ENCODE assay signal across 15 cellular contexts in the genomic region with DNA sequence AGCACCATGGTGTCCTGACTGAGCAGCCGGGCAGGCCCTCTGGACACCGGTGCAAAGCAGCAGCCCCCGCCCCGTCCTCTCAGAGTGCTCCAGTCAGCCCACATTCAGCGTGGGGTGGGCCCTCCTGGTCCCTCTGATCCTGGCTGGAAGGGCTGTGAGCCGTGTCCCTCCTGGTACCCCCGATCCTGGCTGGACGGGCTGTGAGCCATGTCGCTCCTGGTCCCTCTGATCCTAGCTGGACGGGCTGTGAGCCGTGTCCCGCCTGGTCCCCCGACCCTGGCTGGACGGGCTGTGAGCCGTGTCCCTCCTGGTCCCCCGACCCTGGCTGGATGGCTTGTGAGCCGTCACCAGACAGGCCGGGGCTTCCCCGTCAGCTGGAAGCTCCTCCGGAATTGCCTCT. TPM values are rescaled to one million over a fixed set of nuclear protein-coding genes. Genes with fewer than 3 reads are reported as not detected.
DNase-seq lines count a peak whose midpoint lies in the region; ATAC-seq and TF ChIP-seq lines count a peak whose summit lies in the region.
"Had no signal": no experiment of that assay in that cellular context is flagged by ENCODE, and none has a peak within 500 bp of the region (broad histone marks: within the 10 kb centered on the region; RNA-seq: fewer than 3 reads in every experiment).

No MANE protein-coding gene starts in this region.

- CTCF ChIA-PET in OCI-LY7 (lab: Charles Lee; ENCODE audit: unreplicated experiment), result no interaction called here

- H3K4me1 ChIP-seq in BLaER1 treated with 17β-estradiol and CSF1 and Interleukin-3, amounts not matched to agents 10 nM and 100 nM, result peaks cover 33 to 61% (median 59%) of the 10 kb centered on the region in 10 experiments
- peaks cover 61% of the 10 kb centered on the region for H3K4me1 ChIP-seq in OCI-LY7 (ENCODE audit: insufficient read depth, low read length, poor library complexity, severe bottlenecking)
- peaks cover 24% of the 10 kb centered on the region for H3K4me1 ChIP-seq in neural progenitor cell
- H3K4me1 ChIP-seq: BE2C had no signal

- no peaks in the 10 kb centered on the region for H3K36me3 ChIP-seq in BLaER1 treated with 17β-estradiol and CSF1 and Interleukin-3, amounts not matched to agents 10 nM and 100 nM
- no peaks in the 10 kb centered on the region for H3K36me3 ChIP-seq in OCI-LY7 (ENCODE audit: insufficient read depth, low read length)
- H3K36me3 ChIP-seq in neural progenitor cell, result no peaks in the 10 kb centered on the region
- H3K36me3 ChIP-seq: BE2C had no signal

- TF ChIP-seq CTCF in OCI-LY7 (conservative IDR thresholded peaks at IDR 0.05; ENCODE audit: low read length) (no peak), neural progenitor cell (IDR thresholded peaks at IDR 0.05) (no peak)

- DNase-seq in OCI-LY7 (ENCODE audit: low spot score) (no peak), neural progenitor cell (ENCODE audit: low spot score) (no peak), RKO (ENCODE audit: low spot score) (no peak), NCI-H748 treated with DMSO at 0.1 percent for 48 hours (lab: John Stamatoyannopoulos, UW) (no peak), NCI-H69 (lab: John Stamatoyannopoulos, UW) (no peak)
- DNase-seq: BE2C, DMS153, DMS79 treated with DMSO at 0.1 percent for 48 hours, GM23248, HCEC 1CT had no signal

- H4K20me1 ChIP-seq in BLaER1 treated with 17β-estradiol and CSF1 and Interleukin-3, amounts not matched to agents 10 nM and 100 nM, result 0 out of 22 replicates have a peak, but pooled peaks cover 0 to 5% (median 0%) of the 10 kb centered on the region in 11 experiments
- H4K20me1 ChIP-seq in OCI-LY7 (ENCODE audit: insufficient read depth, low read length) (no peaks in the 10 kb centered on the region), neural progenitor cell (ENCODE audit: low read depth) (no peaks in the 10 kb centered on the region)

- no peak overlapping the region; a peak in 1 of 20 replicates for H3K4me3 ChIP-seq in BLaER1 treated with 17β-estradiol and CSF1 and Interleukin-3, amounts not matched to agents 10 nM and 100 nM
- peak overlapping the region; percentile 64 for H3K4me3 ChIP-seq in OCI-LY7 (ENCODE audit: low read depth, low read length, poor library complexity, severe bottlenecking)
- no peak overlapping the region for H3K4me3 ChIP-seq in neural progenitor cell
- H3K4me3 ChIP-seq: GM23248 had no signal

- H3K4me1 Mint-ChIP-seq in neural progenitor cell, result peaks cover 20% of the 10 kb centered on the region

- H3K4me2 ChIP-seq in BLaER1 treated with 17β-estradiol and CSF1 and Interleukin-3, amounts not matched to agents 10 nM and 100 nM, result peak overlapping the region in 9 of 11 experiments; percentile 79 to 92 (median 84); a peak in 18 of 22 replicates
- H3K4me2 ChIP-seq in OCI-LY7 (ENCODE audit: low read length), result peak overlapping the region; percentile 85
- peak overlapping the region; percentile 27 for H3K4me2 ChIP-seq in neural progenitor cell

- H3K27me3 Mint-ChIP-seq in neural progenitor cell (ENCODE audit: insufficient read depth, low read depth), result peaks cover 2% of the 10 kb centered on the region
- H3K27me3 Mint-ChIP-seq: CD4-positive, alpha-beta memory T cell had no signal

- H3K79me2 ChIP-seq in OCI-LY7 (ENCODE audit: insufficient read depth, low read depth, low read length) (no peaks in the 10 kb centered on the region), neural progenitor cell (ENCODE audit: low read depth) (no peaks in the 10 kb centered on the region)

- peak overlapping the region in 2 of 11 experiments; percentile 15 to 39; a peak in 2 of 22 replicates for H3K9ac ChIP-seq in BLaER1 treated with 17β-estradiol and CSF1 and Interleukin-3, amounts not matched to agents 10 nM and 100 nM
- H3K9ac ChIP-seq in neural progenitor cell, result no peak overlapping the region
- H3K9ac ChIP-seq: GM23248 had no signal

- ATAC-seq in GM19455 (IDR thresholded peaks at IDR 0.05; ENCODE audit: unreplicated experiment), result no peak

- intact Hi-C loops in OCI-LY7 (cut with micrococcal nuclease; ENCODE audit: unreplicated experiment), result no loop called here

- peak overlapping the region in 1 of 11 experiments; percentile 9; a peak in 1 of 22 replicates for H3K27ac ChIP-seq in BLaER1 treated with 17β-estradiol and CSF1 and Interleukin-3, amounts not matched to agents 10 nM and 100 nM
- no peak overlapping the region for H3K27ac ChIP-seq in OCI-LY7 (ENCODE audit: low read depth, low read length, poor library complexity, severe bottlenecking)
- no peak overlapping the region for H3K27ac ChIP-seq in neural progenitor cell
- H3K27ac ChIP-seq: GM23248, HL-60 had no signal

- H3K36me3 Mint-ChIP-seq in neural progenitor cell, result no peaks in the 10 kb centered on the region
- H3K36me3 Mint-ChIP-seq: CD14-positive monocyte; CD4-positive, alpha-beta memory T cell had no signal

- H2AFZ ChIP-seq in OCI-LY7 (ENCODE audit: low read length) (no peak overlapping the region), neural progenitor cell (replicated peaks) (no peak overlapping the region)
- H2AFZ ChIP-seq: GM23248 had no signal

- no peaks in the 10 kb centered on the region for H3K9me2 ChIP-seq in OCI-LY7 (ENCODE audit: insufficient read depth, low read length)

- no peaks in the 10 kb centered on the region for H3K9me3 Mint-ChIP-seq in neural progenitor cell
- H3K9me3 Mint-ChIP-seq: CD14-positive monocyte; CD4-positive, alpha-beta memory T cell had no signal

- no TSS peak for BruUV-seq in OCI-LY7 (replicated peaks; lab: Mats Ljungman, UMichigan)

- no peak overlapping the region for H3K27ac Mint-ChIP-seq in neural progenitor cell
- H3K27ac Mint-ChIP-seq: CD14-positive monocyte; CD4-positive, alpha-beta memory T cell had no signal

- no peak overlapping the region for H3K4me3 Mint-ChIP-seq in neural progenitor cell
- H3K4me3 Mint-ChIP-seq: CD14-positive monocyte; CD4-positive, alpha-beta memory T cell had no signal

- peaks cover 0 to 15% (median 0%) of the 10 kb centered on the region in 11 experiments; a peak in 4 of 22 replicates for H3K27me3 ChIP-seq in BLaER1 treated with 17β-estradiol and CSF1 and Interleukin-3, amounts not matched to agents 10 nM and 100 nM
- no peaks in the 10 kb centered on the region for H3K27me3 ChIP-seq in neural progenitor cell

- POLR2A ChIA-PET in OCI-LY7 (lab: Charles Lee), result no interaction called here

- H3F3A ChIP-seq in neural progenitor cell (ENCODE audit: low read depth), result peaks cover 9% of the 10 kb centered on the region

- H3K9me3 ChIP-seq in BLaER1 treated with 17β-estradiol and CSF1 and Interleukin-3, amounts not matched to agents 10 nM and 100 nM (replicated peaks in 1 of 11), result no peaks in the 10 kb centered on the region
- H3K9me3 ChIP-seq in OCI-LY7 (ENCODE audit: low read length) (no peaks in the 10 kb centered on the region), neural progenitor cell (ENCODE audit: low read depth) (no peaks in the 10 kb centered on the region)
- H3K9me3 ChIP-seq: BE2C had no signal

RNA-seq across cellular contexts. Expression of a gene that starts 26.9 kb away (rescaled TPM):
- total RNA-seq in OCI-LY7 (2014; rRNA removed; shearing (Covaris generic)), result 97.9 and 112 TPM in 2 replicates
- total RNA-seq in OCI-LY7 (2022), result 143 and 149 TPM in 2 replicates
- 14.5 and 25.9 TPM in 2 replicates for total RNA-seq in neural progenitor cell (ENCODE audit: low replicate concordance)

Comparison
In these comparisons a context has a peak if more than half of its experiments do, and no peak if none do; other contexts are left out.
1. H3K4me2 ChIP-seq: peak in every context shown above with its lines; median percentile 85 in OCI-LY7; 84 in BLaER1 treated with 17β-estradiol and CSF1 and Interleukin-3, amounts not matched to agents 10 nM and 100 nM; 27 in neural progenitor cell.